Comparison of ENCODE assay signal across 8 cellular contexts in the genomic region with DNA sequence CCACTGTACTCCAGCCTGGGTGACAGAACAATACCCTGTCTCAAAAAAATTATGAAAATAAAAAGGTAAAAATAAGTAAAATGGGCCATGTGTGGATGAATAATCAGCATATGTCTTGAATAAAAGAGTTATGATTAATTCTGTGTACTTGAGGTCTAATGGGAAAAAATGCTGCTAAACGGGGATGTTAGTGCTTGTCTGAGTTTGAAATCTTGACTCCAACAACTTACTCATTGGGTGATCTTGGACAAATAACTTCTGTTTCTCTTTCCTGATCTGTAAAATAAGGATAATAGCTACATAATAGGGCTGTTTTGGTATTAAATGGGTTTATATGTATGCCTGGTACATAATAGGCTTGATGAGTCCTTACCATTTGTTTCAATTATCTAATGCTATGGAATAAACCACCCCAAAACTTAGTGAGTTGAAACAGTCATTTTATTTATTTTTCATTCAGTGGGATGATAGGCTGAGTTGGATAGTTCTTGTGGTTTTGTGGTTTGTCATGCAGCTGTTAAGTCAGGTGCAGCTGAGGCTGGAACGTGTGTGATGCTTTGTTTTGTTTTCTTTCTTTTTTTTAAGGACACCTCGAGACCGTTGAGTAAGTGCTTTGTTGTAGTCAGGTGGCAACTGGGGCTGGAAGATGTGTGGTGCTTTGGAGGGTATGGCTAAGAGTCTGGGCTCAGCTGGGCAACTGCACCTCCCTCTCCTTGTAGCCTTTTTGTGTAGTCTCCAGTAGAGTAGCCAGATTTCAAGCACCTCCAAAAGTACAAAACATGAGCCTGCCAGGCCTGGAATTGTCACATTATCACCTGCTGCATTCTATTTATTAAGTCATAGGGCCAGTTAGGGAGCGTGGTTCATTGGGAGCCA.
DNase-seq lines count a peak whose midpoint lies in the region; ATAC-seq and TF ChIP-seq lines count a peak whose summit lies in the region.

No MANE protein-coding gene starts in this region.

- peak; percentile 44 for ATAC-seq in GM18498 (IDR thresholded peaks at IDR 0.05; ENCODE audit: unreplicated experiment)

- TF ChIP-seq CTCF in tibial artery (IDR thresholded peaks at IDR 0.05) = no peak

- intact Hi-C loops in tibial artery (cut with DNase I; ENCODE audit: low total_unique reads) = no loop called here

- peaks cover 0 to 44% (median 27%) of the 10 kb centered on the region in 4 donors for H3K4me1 ChIP-seq in tibial artery

- H3K9me3 ChIP-seq in tibial artery = no peaks in the 10 kb centered on the region

- H3K4me3 ChIP-seq in tibial artery = no peak overlapping the region

- H3K27ac ChIP-seq in tibial artery = no peak overlapping the region

- DNase-seq in HCEC 1CT (peak; percentile 79), MV-4-11 (lab: John Stamatoyannopoulos, UW) (peak; percentile 67), germinal center (ENCODE audit: low spot score) (peak; percentile 76), D341Med (ENCODE audit: low spot score) (no peak), NCI-H748 (lab: John Stamatoyannopoulos, UW; ENCODE audit: unreplicated experiment) (no peak), tibial artery (no peak)
- peak; percentile 42 for DNase-seq in activated CD8-positive, alpha-beta memory T cell treated with anti-CD3 and anti-CD28 coated beads, Interleukin-2, amount 50 U/mL, for 1 hour (ENCODE audit: extremely low read depth)

- no peaks in the 10 kb centered on the region for H3K27me3 ChIP-seq in tibial artery

- peaks cover 8 to 19% (median 16%) of the 10 kb centered on the region in 3 donors for H3K36me3 ChIP-seq in tibial artery

Comparison
In these comparisons a context has a peak if more than half of its experiments do, and no peak if none do; other contexts are left out.
1. DNase-seq: peak in HCEC 1CT (single experiment), MV-4-11 (single experiment), activated CD8-positive, alpha-beta memory T cell treated with anti-CD3 and anti-CD28 coated beads, Interleukin-2, amount 50 U/mL, for 1 hour (single experiment) and germinal center (single experiment); none in D341Med (single experiment), NCI-H748 (single experiment) and tibial artery (0 of 2).